ENCODE assay signal across 22 cellular contexts in genomic region chr20:63704749-63705117, GRCh38. TPM values are rescaled to one million over a fixed set of nuclear protein-coding genes. Genes with fewer than 3 reads are reported as not detected.
DNase-seq lines count a peak whose midpoint lies in the region; ATAC-seq and TF ChIP-seq lines count a peak whose summit lies in the region.
"Had no signal": no experiment of that assay in that cellular context is flagged by ENCODE, and none has a peak within 500 bp of the region (broad histone marks: within the 10 kb centered on the region; RNA-seq: fewer than 3 reads in every experiment).

No MANE protein-coding gene starts in this region.

- H3K9me3 Mint-ChIP-seq in WTC11 (no peaks in the 10 kb centered on the region), nephron (no peaks in the 10 kb centered on the region)
- H3K9me3 Mint-ChIP-seq: central memory CD8-positive, alpha-beta T cell had no signal

- TF ChIP-seq CTCF in WTC11 (IDR thresholded peaks at IDR 0.05) (no peak), nephron (IDR thresholded peaks at IDR 0.05; ENCODE audit: unreplicated experiment in 3 of 3) (no peak)

- H3K4me3 Mint-ChIP-seq in WTC11 (peak overlapping the region; percentile 13; the same call in 1 of the 2 replicates), nephron (peak overlapping the region; percentile 67 to 90 (median 84))
- H3K4me3 Mint-ChIP-seq: activated CD8-positive, alpha-beta memory T cell treated with anti-CD3 and anti-CD28 coated beads, Interleukin-2, amount 10 ng/mL, durations not matched to agents 7 days and 5 days had no signal

- no peak overlapping the region for H3K27ac Mint-ChIP-seq in WTC11
- no peak overlapping the region for H3K27ac Mint-ChIP-seq in nephron
- H3K27ac Mint-ChIP-seq: activated CD8-positive, alpha-beta memory T cell treated with anti-CD3 and anti-CD28 coated beads, Interleukin-2, amount 10 ng/mL, durations not matched to agents 7 days and 5 days had no signal

- H3K27me3 Mint-ChIP-seq in WTC11 (ENCODE audit: low read depth), result no peaks in the 10 kb centered on the region
- H3K27me3 Mint-ChIP-seq in nephron (ENCODE audit: low read depth), result no peaks in the 10 kb centered on the region
- H3K27me3 Mint-ChIP-seq: activated CD8-positive, alpha-beta memory T cell treated with anti-CD3 and anti-CD28 coated beads, Interleukin-2, amount 10 ng/mL, durations not matched to agents 7 days and 5 days; central memory CD8-positive, alpha-beta T cell had no signal

- ATAC-seq in left ventricle myocardium superior, result no peak
- ATAC-seq in left cardiac atrium, result no peak
- no peak for ATAC-seq in WTC11
- ATAC-seq in HG03442 (IDR thresholded peaks at IDR 0.05; ENCODE audit: unreplicated experiment), result no peak
- ATAC-seq: activated CD8-positive, alpha-beta memory T cell treated with anti-CD3 and anti-CD28 coated beads, Interleukin-2, amount 10 ng/mL, durations not matched to agents 7 days and 5 days; foreskin keratinocyte; Panc1 had no signal

- H3K4me1 Mint-ChIP-seq in WTC11 (peaks cover 10% of the 10 kb centered on the region), nephron (peaks cover 10% of the 10 kb centered on the region)

- DNase-seq in left ventricle myocardium superior (peak; percentile 20), left cardiac atrium (no peak), WTC11 (ENCODE audit: low spot score) (no peak), GM19240 (ENCODE audit: insufficient read length, low spot score) (no peak)
- DNase-seq in stimulated activated CD4-positive, alpha-beta T cell treated with anti-CD3 and anti-CD28 coated beads, Interleukin-4, amount 100 ng/mL, for 1 hour, result no peak
- DNase-seq: activated CD4-positive, alpha-beta T cell treated with anti-CD3 and anti-CD28 coated beads for 4 hours; activated CD8-positive, alpha-beta memory T cell treated with anti-CD3 and anti-CD28 coated beads, Interleukin-2, amount 10 ng/mL, durations not matched to agents 7 days and 5 days; DMS79 treated with DMSO at 0.1 percent for 48 hours; erythroblast; foreskin keratinocyte; HCEC 1CT; hypothalamus; NCI-H1417; NCI-H2107; NCI-H510A; NK-92 treated with Interleukin-12 subunit alpha and Interleukin-12 subunit beta, amount 100 ng/mL, for 24 hours; stimulated activated naive CD4-positive, alpha-beta T cell; thyroid gland had no signal

- CTCF ChIA-PET in WTC11 (lab: Charles Lee), result interaction anchor here (2.0 kb wide), 1 partner anchor 71 kb away, joined by 5 read pairs; no protein-coding TSS in a partner anchor

- POLR2A ChIA-PET in WTC11 (lab: Charles Lee), result no interaction called here

- intact Hi-C loops in left ventricle myocardium superior (cut with micrococcal nuclease), result no loop called here
- intact Hi-C loops in left cardiac atrium (cut with DNase I), result no loop called here

- peaks cover 26% of the 10 kb centered on the region for H3K36me3 Mint-ChIP-seq in WTC11
- peaks cover 20% of the 10 kb centered on the region for H3K36me3 Mint-ChIP-seq in nephron (ENCODE audit: low read depth)

TF ChIP-seq in WTC11, 78 proteins besides CTCF, POLR2A, EP300 and RAD21:
- TF ChIP-seq NFATC4 (CRISPR knock-in tag; IDR thresholded peaks at IDR 0.05) (no peak), JUN (CRISPR knock-in tag; IDR thresholded peaks at IDR 0.05) (no peak), TP53 (CRISPR knock-in tag; IDR thresholded peaks at IDR 0.05) (no peak), FOXP1 (CRISPR knock-in tag; IDR thresholded peaks at IDR 0.05; ENCODE audit: borderline replicate concordance) (no peak), GRHL2 (CRISPR knock-in tag; IDR thresholded peaks at IDR 0.05; ENCODE audit: insufficient replicate concordance, severe bottlenecking) (no peak), ZBTB21 (CRISPR knock-in tag; IDR thresholded peaks at IDR 0.05; ENCODE audit: borderline replicate concordance) (no peak), ZNF138 (CRISPR knock-in tag; conservative IDR thresholded peaks at IDR 0.05) (no peak)

RNA-seq across cellular contexts. Expression of gene ARFRP1, which starts 3.0 kb away (rescaled TPM):
- total RNA-seq in left ventricle myocardium superior (46.5 TPM), left cardiac atrium (10 to 100 TPM; 36.8 to 44.9 TPM), WTC11 (2021) (24.3 to 30.2 TPM (median 27.4 TPM) in 3 replicates)

RNA-seq across cellular contexts. Expression of gene ZGPAT, which starts 3.1 kb away (rescaled TPM):
- total RNA-seq in left ventricle myocardium superior (16.2 TPM), left cardiac atrium (10 to 100 TPM; 16.4 to 18.6 TPM), WTC11 (2021) (28.3 to 31.0 TPM (median 30.4 TPM) in 3 replicates)

RNA-seq across cellular contexts. Expression of gene TNFRSF6B, which starts 8.3 kb away (rescaled TPM):
- 0.64 TPM for total RNA-seq in left ventricle myocardium superior
- total RNA-seq in left cardiac atrium, result 10 to 100 TPM in 1 of 2 donors, 1 to 10 TPM in 1; 1.4 to 10.1 TPM
- total RNA-seq in WTC11 (2021), result not detected in 3 replicates
- total RNA-seq: activated CD8-positive, alpha-beta memory T cell treated with anti-CD3 and anti-CD28 coated beads, Interleukin-2, amount 10 ng/mL, durations not matched to agents 7 days and 5 days had no signal

RNA-seq across cellular contexts. Expression of gene LIME1, which starts 31.7 kb away (rescaled TPM):
- 2.7 TPM for total RNA-seq in left ventricle myocardium superior
- 1 to 10 TPM; 3.6 to 3.7 TPM for total RNA-seq in left cardiac atrium
- total RNA-seq in WTC11 (2021), result 4.5 to 7.0 TPM (median 6.0 TPM) in 3 replicates

RNA-seq across cellular contexts. Expression of gene SLC2A4RG, which starts 34.8 kb away (rescaled TPM):
- 104 TPM for total RNA-seq in left ventricle myocardium superior
- 10 to 100 TPM; 47.9 to 71.0 TPM for total RNA-seq in left cardiac atrium
- total RNA-seq in WTC11 (2021), result 41.6 to 47.2 TPM (median 43.3 TPM) in 3 replicates
